Comparison of ENCODE assay signal across 3 cellular contexts in genomic region chr12:42692749-42693148, GRCh38.
TF ChIP-seq lines count a peak whose summit lies in the region.

No MANE protein-coding gene starts in this region.

TF ChIP-seq in A549, 52 proteins besides CTCF, POLR2A, EP300 and RAD21 (continued from another document):
- TF ChIP-seq MAZ (IDR thresholded peaks at IDR 0.05; ENCODE audit: borderline replicate concordance, low read depth, low read length) (no peak), KDM1A (IDR thresholded peaks at IDR 0.05; ENCODE audit: low read depth) (no peak), NFE2L2 (conservative IDR thresholded peaks at IDR 0.05; ENCODE audit: low read length) (no peak), HES2 (IDR thresholded peaks at IDR 0.05) (no peak), HDAC2 (IDR thresholded peaks at IDR 0.05) (no peak), ATOH8 (CRISPR knock-in tag; IDR thresholded peaks at IDR 0.05; ENCODE audit: low read depth) (no peak), HOXB13 (CRISPR knock-in tag; IDR thresholded peaks at IDR 0.05; ENCODE audit: low read depth) (no peak), RFX5 (IDR thresholded peaks at IDR 0.05) (no peak), ZC3H11A (IDR thresholded peaks at IDR 0.05) (no peak), ELK1 (IDR thresholded peaks at IDR 0.05; ENCODE audit: low read depth, low read length) (no peak), SREBF2 (IDR thresholded peaks at IDR 0.05) (no peak), TP53 (CRISPR knock-in tag; IDR thresholded peaks at IDR 0.05) (no peak), MYC (IDR thresholded peaks at IDR 0.05; ENCODE audit: borderline replicate concordance, low read length) (no peak), RNF2 (IDR thresholded peaks at IDR 0.05; ENCODE audit: borderline replicate concordance, low read depth) (no peak), USF2 (IDR thresholded peaks at IDR 0.05) (no peak), FOSB (CRISPR knock-in tag; IDR thresholded peaks at IDR 0.05) (no peak), HOXB5 (CRISPR knock-in tag; IDR thresholded peaks at IDR 0.05) (no peak)

TF ChIP-seq in HCT116, 20 proteins besides CTCF, POLR2A, EP300 and RAD21:
- TF ChIP-seq ZBTB33 (IDR thresholded peaks at IDR 0.05; ENCODE audit: extremely low read depth, insufficient replicate concordance, low read length) = no peak
- TF ChIP-seq ZFX (IDR thresholded peaks at IDR 0.05) = no peak
- TF ChIP-seq EGR1 (IDR thresholded peaks at IDR 0.05; ENCODE audit: low read depth) = no peak
- no peak for TF ChIP-seq REST (IDR thresholded peaks at IDR 0.05; ENCODE audit: low read depth)
- TF ChIP-seq JUND (IDR thresholded peaks at IDR 0.05) = no peak
- no peak for TF ChIP-seq SRF (IDR thresholded peaks at IDR 0.05; ENCODE audit: low read depth)
- no peak for TF ChIP-seq FOSL1 (IDR thresholded peaks at IDR 0.05; ENCODE audit: low read depth)
- no peak for TF ChIP-seq ELF1 (IDR thresholded peaks at IDR 0.05; ENCODE audit: borderline replicate concordance, low read depth)
- no peak for TF ChIP-seq SIN3A (IDR thresholded peaks at IDR 0.05; ENCODE audit: low read depth)
- TF ChIP-seq POLR2AphosphoS5 (IDR thresholded peaks at IDR 0.05; ENCODE audit: low read depth, low read length) = no peak
- no peak for TF ChIP-seq CBX3 (IDR thresholded peaks at IDR 0.05; ENCODE audit: low read depth)

TF ChIP-seq in WTC11, 78 proteins besides CTCF, POLR2A, EP300 and RAD21 (continued from another document):
- no peak for TF ChIP-seq E2F5 (CRISPR knock-in tag; IDR thresholded peaks at IDR 0.05)
- no peak for TF ChIP-seq TCF7 (CRISPR knock-in tag; IDR thresholded peaks at IDR 0.05; ENCODE audit: low read depth)
- no peak for TF ChIP-seq SMAD3 (CRISPR knock-in tag; IDR thresholded peaks at IDR 0.05; ENCODE audit: borderline replicate concordance)
- TF ChIP-seq ZBTB43 (CRISPR knock-in tag; IDR thresholded peaks at IDR 0.05) = no peak
- no peak for TF ChIP-seq ZNF425 (CRISPR knock-in tag; conservative IDR thresholded peaks at IDR 0.05)
